ENCODE assay signal across 25 cellular contexts in genomic region chr3:1235526-1236120, GRCh38.
"Had no signal": no experiment of that assay in that cellular context is flagged by ENCODE, and none has a peak within 500 bp of the region (broad histone marks: within the 10 kb centered on the region; RNA-seq: fewer than 3 reads in every experiment).

No MANE protein-coding gene starts in this region.

- H3K27ac Mint-ChIP-seq: activated CD4-positive, alpha-beta T cell treated with anti-CD3 and anti-CD28 coated beads, Interleukin-2, amount 10 ng/mL, durations not matched to agents 24 days and 14 days; activated CD8-positive, alpha-beta memory T cell treated with anti-CD3 and anti-CD28 coated beads, Interleukin-2, amount 10 ng/mL, durations not matched to agents 7 days and 5 days; activated CD8-positive, alpha-beta T cell treated with anti-CD3 and anti-CD28 coated beads for 36 hours; activated T-helper 1 cell treated with anti-CD3 and anti-CD28 coated beads, Interleukin-12 subunit alpha, Interleukin-12 subunit beta, Interleukin-2, Interleukin-4 antibody, amounts not matched to agents 30 ng/mL and 10 ng/mL and 1 ng/mL, durations not matched to agents 14 hours and 24 hours and 36 hours; naive thymus-derived CD8-positive, alpha-beta T cell; stimulated activated effector memory CD8-positive, alpha-beta T cell treated with anti-CD3 and anti-CD28 coated beads, Interleukin-12 subunit alpha, Interleukin-12 subunit beta, amount 100 ng/mL, for 72 hours had no signal

- FAIRE-seq: kidney had no signal

- H3K4me3 ChIP-seq: ascending aorta, lower lobe of right lung, ovary, prostate gland, right atrium auricular region, stomach, suprapubic skin, transverse colon, vagina had no signal

- ATAC-seq: activated CD4-positive, CD25-positive, alpha-beta regulatory T cell treated with anti-CD3 and anti-CD28 coated beads, Interleukin-2, amount 50 U/mL, for 24 hours; activated CD8-positive, alpha-beta memory T cell treated with anti-CD3 and anti-CD28 coated beads, Interleukin-2, amount 10 ng/mL, durations not matched to agents 7 days and 5 days; activated CD8-positive, alpha-beta T cell treated with anti-CD3 and anti-CD28 coated beads for 36 hours; naive thymus-derived CD8-positive, alpha-beta T cell; stimulated activated effector memory CD8-positive, alpha-beta T cell treated with anti-CD3 and anti-CD28 coated beads, Interleukin-12 subunit alpha, Interleukin-12 subunit beta, amount 100 ng/mL, for 72 hours had no signal

- DNase-seq: activated CD4-positive, alpha-beta T cell treated with anti-CD3 and anti-CD28 coated beads, Interleukin-2, amount 10 ng/mL, durations not matched to agents 24 days and 14 days; activated CD8-positive, alpha-beta memory T cell treated with anti-CD3 and anti-CD28 coated beads, Interleukin-2, amount 10 ng/mL, durations not matched to agents 7 days and 5 days; activated CD8-positive, alpha-beta T cell treated with anti-CD3 and anti-CD28 coated beads for 36 hours; activated gamma-delta T cell; activated naive CD4-positive, alpha-beta T cell treated with anti-CD3 and anti-CD28 coated beads, Interleukin-2, amount 50 U/mL, for 16 hours; activated T-cell treated with anti-CD3 and anti-CD28 coated beads for 4 hours; cerebellar nuclear complex; cortex of kidney; kidney; lower lobe of right lung; naive thymus-derived CD8-positive, alpha-beta T cell; ovary; stimulated activated CD4-positive, alpha-beta T cell treated with anti-CD3 and anti-CD28 coated beads, Interleukin-12 subunit alpha, Interleukin-12 subunit beta, amount 100 ng/mL, for 4 hours; stimulated activated CD4-positive, alpha-beta T cell treated with anti-CD3 and anti-CD28 coated beads, Interleukin-1b, Interleukin-23, amount 100 ng/mL, for 48 hours; stomach; transverse colon had no signal

- H3K4me3 Mint-ChIP-seq: activated CD4-positive, alpha-beta T cell treated with anti-CD3 and anti-CD28 coated beads, Interleukin-2, amount 10 ng/mL, durations not matched to agents 24 days and 14 days; activated CD8-positive, alpha-beta memory T cell treated with anti-CD3 and anti-CD28 coated beads, Interleukin-2, amount 10 ng/mL, durations not matched to agents 7 days and 5 days; activated CD8-positive, alpha-beta T cell treated with anti-CD3 and anti-CD28 coated beads for 36 hours; activated T-helper 1 cell treated with anti-CD3 and anti-CD28 coated beads, Interleukin-12 subunit alpha, Interleukin-12 subunit beta, Interleukin-2, Interleukin-4 antibody, amounts not matched to agents 30 ng/mL and 10 ng/mL and 1 ng/mL, durations not matched to agents 14 hours and 24 hours and 36 hours; naive thymus-derived CD8-positive, alpha-beta T cell; stimulated activated effector memory CD8-positive, alpha-beta T cell treated with anti-CD3 and anti-CD28 coated beads, Interleukin-12 subunit alpha, Interleukin-12 subunit beta, amount 100 ng/mL, for 72 hours had no signal

- H3K9me3 ChIP-seq: ascending aorta, lower lobe of right lung, ovary, prostate gland, right atrium auricular region, suprapubic skin, transverse colon, vagina had no signal

- H3K36me3 ChIP-seq: ascending aorta, lower lobe of right lung, ovary, prostate gland, right atrium auricular region, stomach, suprapubic skin, transverse colon, vagina had no signal

- H3K4me1 Mint-ChIP-seq: activated CD4-positive, alpha-beta T cell treated with anti-CD3 and anti-CD28 coated beads, Interleukin-2, amount 10 ng/mL, durations not matched to agents 24 days and 14 days; activated CD8-positive, alpha-beta memory T cell treated with anti-CD3 and anti-CD28 coated beads, Interleukin-2, amount 10 ng/mL, durations not matched to agents 7 days and 5 days; naive thymus-derived CD8-positive, alpha-beta T cell; stimulated activated effector memory CD8-positive, alpha-beta T cell treated with anti-CD3 and anti-CD28 coated beads, Interleukin-12 subunit alpha, Interleukin-12 subunit beta, amount 100 ng/mL, for 72 hours had no signal

- H3K27ac ChIP-seq: ascending aorta, epithelial cell of prostate, lower lobe of right lung, ovary, prostate gland, right atrium auricular region, stomach, suprapubic skin, transverse colon, vagina had no signal

- H3K27me3 ChIP-seq: ascending aorta, ovary, right atrium auricular region, stomach, suprapubic skin, transverse colon, vagina had no signal

- H3K36me3 Mint-ChIP-seq: activated CD8-positive, alpha-beta memory T cell treated with anti-CD3 and anti-CD28 coated beads, Interleukin-2, amount 10 ng/mL, durations not matched to agents 7 days and 5 days; naive thymus-derived CD8-positive, alpha-beta T cell; stimulated activated effector memory CD8-positive, alpha-beta T cell treated with anti-CD3 and anti-CD28 coated beads, Interleukin-12 subunit alpha, Interleukin-12 subunit beta, amount 100 ng/mL, for 72 hours had no signal

- H3K4me1 ChIP-seq: ascending aorta, lower lobe of right lung, prostate gland, right atrium auricular region, stomach, suprapubic skin, transverse colon, vagina had no signal

- H3K27me3 Mint-ChIP-seq: activated CD4-positive, alpha-beta T cell treated with anti-CD3 and anti-CD28 coated beads, Interleukin-2, amount 10 ng/mL, durations not matched to agents 24 days and 14 days; activated CD8-positive, alpha-beta memory T cell treated with anti-CD3 and anti-CD28 coated beads, Interleukin-2, amount 10 ng/mL, durations not matched to agents 7 days and 5 days; activated CD8-positive, alpha-beta T cell treated with anti-CD3 and anti-CD28 coated beads for 36 hours; naive thymus-derived CD8-positive, alpha-beta T cell had no signal
